In the genomic region with DNA sequence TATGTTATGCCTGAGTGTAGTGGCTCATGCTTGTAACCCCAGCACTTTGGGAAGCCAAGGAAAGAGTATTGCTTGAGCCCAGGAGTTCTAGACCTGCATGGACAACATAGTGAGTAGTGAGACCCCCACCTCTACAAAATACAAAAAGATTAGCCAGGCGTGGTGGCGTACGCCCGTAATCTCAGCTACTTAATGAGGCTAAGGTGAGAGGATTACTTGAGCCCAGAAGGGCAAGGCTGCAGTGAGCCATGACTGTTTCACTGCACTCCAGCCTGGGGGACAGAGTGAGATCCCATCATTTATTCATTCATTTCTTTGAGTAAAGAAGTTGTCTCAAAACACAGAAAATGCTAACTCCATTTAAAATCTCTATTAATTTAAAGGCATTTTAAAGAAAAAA, we compare ENCODE assay signal across 22 cellular contexts.
DNase-seq lines count a peak whose midpoint lies in the region; ATAC-seq and TF ChIP-seq lines count a peak whose summit lies in the region.
"Had no signal": no experiment of that assay in that cellular context is flagged by ENCODE, and none has a peak within 500 bp of the region (broad histone marks: within the 10 kb centered on the region; RNA-seq: fewer than 3 reads in every experiment).

No MANE protein-coding gene starts in this region.

- peaks cover 4% of the 10 kb centered on the region for H3K27me3 Mint-ChIP-seq in nephron progenitor cell (ENCODE audit: low read depth, poor library complexity)
- H3K27me3 Mint-ChIP-seq: CD4-positive, alpha-beta memory T cell; CD4-positive, CD25-positive, alpha-beta regulatory T cell; CD8-positive, alpha-beta memory T cell had no signal

- H3K36me3 Mint-ChIP-seq in nephron progenitor cell (ENCODE audit: low read depth), result no peaks in the 10 kb centered on the region
- H3K36me3 Mint-ChIP-seq: CD14-positive monocyte; CD4-positive, alpha-beta memory T cell; CD4-positive, CD25-positive, alpha-beta regulatory T cell; CD8-positive, alpha-beta memory T cell had no signal

- no peaks in the 10 kb centered on the region for H3K27me3 ChIP-seq in WERI-Rb-1 (ENCODE audit: insufficient read depth, low read depth, severe bottlenecking)
- H3K27me3 ChIP-seq: BE2C, BLaER1 had no signal

- TF ChIP-seq CTCF in WERI-Rb-1 (IDR thresholded peaks at IDR 0.05; ENCODE audit: low read depth, low read length), result no peak
- TF ChIP-seq CTCF in nephron progenitor cell (IDR thresholded peaks at IDR 0.05), result no peak

- peaks cover 5% of the 10 kb centered on the region for H3K4me1 Mint-ChIP-seq in nephron progenitor cell
- H3K4me1 Mint-ChIP-seq: CD14-positive monocyte; CD4-positive, alpha-beta memory T cell; CD4-positive, CD25-positive, alpha-beta regulatory T cell; CD8-positive, alpha-beta memory T cell had no signal

- no peak overlapping the region for H3K27ac ChIP-seq in WERI-Rb-1
- H3K27ac ChIP-seq: BLaER1 had no signal

- no peaks in the 10 kb centered on the region for H3K9me3 ChIP-seq in WERI-Rb-1 (ENCODE audit: severe bottlenecking)
- H3K9me3 ChIP-seq: BE2C, BLaER1 had no signal

- H3K4me3 ChIP-seq in WERI-Rb-1 (ENCODE audit: low read depth, low read length), result no peak overlapping the region
- H3K4me3 ChIP-seq: BLaER1, GM12878 had no signal

- H3K4me3 Mint-ChIP-seq in nephron progenitor cell, result no peak overlapping the region
- H3K4me3 Mint-ChIP-seq: CD14-positive monocyte; CD4-positive, alpha-beta memory T cell; CD4-positive, CD25-positive, alpha-beta regulatory T cell; CD8-positive, alpha-beta memory T cell had no signal

- no peak overlapping the region for H3K27ac Mint-ChIP-seq in nephron progenitor cell
- H3K27ac Mint-ChIP-seq: CD14-positive monocyte; CD4-positive, alpha-beta memory T cell; CD4-positive, CD25-positive, alpha-beta regulatory T cell; CD8-positive, alpha-beta memory T cell had no signal

- peak; percentile 65 for DNase-seq in NCI-H82 (lab: John Stamatoyannopoulos, UW)
- peak; percentile 67 for DNase-seq in WERI-Rb-1
- DNase-seq in dermis blood vessel endothelial cell, result no peak
- no peak for DNase-seq in nephron progenitor cell
- DNase-seq: 8988T; ACHN; BE2C; C1 segment of cervical spinal cord; CD4-positive, alpha-beta memory T cell; CD4-positive, CD25-positive, alpha-beta regulatory T cell; CD8-positive, alpha-beta memory T cell; COR-L47; DMS153; DMS53; DMS79; DND-41; EL; GDM1 had no signal

- ATAC-seq in GM21526 (IDR thresholded peaks at IDR 0.05; ENCODE audit: low FRiP score, unreplicated experiment), result no peak
- ATAC-seq: GM12878 had no signal

- no peaks in the 10 kb centered on the region for H3K36me3 ChIP-seq in WERI-Rb-1
- H3K36me3 ChIP-seq: BE2C, BLaER1 had no signal

- H3K9me3 Mint-ChIP-seq in nephron progenitor cell, result no peaks in the 10 kb centered on the region

Comparison
In these comparisons a context has a peak if more than half of its experiments do, and no peak if none do; other contexts are left out.
1. DNase-seq: peak in NCI-H82 (single experiment) and WERI-Rb-1 (single experiment); none in dermis blood vessel endothelial cell (single experiment) and nephron progenitor cell (single experiment).